ENCODE assay signal across 11 cellular contexts in the genomic region with DNA sequence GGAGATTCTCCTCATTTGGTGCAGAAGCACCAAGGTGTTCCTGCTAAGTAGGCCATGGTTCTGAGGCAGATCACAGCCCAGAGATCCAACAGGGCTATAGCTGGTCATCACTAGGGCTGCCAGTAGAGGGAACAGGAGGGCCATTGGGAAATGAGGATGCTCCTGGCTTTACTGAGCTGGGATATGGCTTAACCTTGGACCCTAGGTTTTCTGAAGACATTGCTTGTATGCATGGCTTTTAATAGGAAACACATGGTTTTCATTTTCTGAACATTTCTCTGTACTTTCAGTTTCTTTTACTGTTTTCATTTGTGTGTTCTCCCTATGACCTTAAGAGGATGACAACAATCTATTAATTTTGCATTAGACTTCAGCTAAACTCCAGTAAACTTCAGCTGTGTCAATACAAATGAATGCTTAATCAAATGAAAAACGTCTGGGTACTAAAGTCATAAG. TPM values are rescaled to one million over a fixed set of nuclear protein-coding genes. Genes with fewer than 3 reads are reported as not detected.
DNase-seq lines count a peak whose midpoint lies in the region; ATAC-seq and TF ChIP-seq lines count a peak whose summit lies in the region.
"Had no signal": no experiment of that assay in that cellular context is flagged by ENCODE, and none has a peak within 500 bp of the region (broad histone marks: within the 10 kb centered on the region; RNA-seq: fewer than 3 reads in every experiment).

TSS of gene IFNW1 (minus strand) at position 406 of the 456 bp plus-strand sequence. CDS start at position 144, 262 bp downstream.

- no peak for TF ChIP-seq POLR2A in testis (IDR thresholded peaks at IDR 0.05)

- H3K27ac ChIP-seq in testis: no peak within 1 kb of the TSS

- no peak within 1 kb of the TSS for H3K4me3 ChIP-seq in testis

- H3K9me3 ChIP-seq in testis: no peaks in the 10 kb centered on the region

- in situ Hi-C loops in SK-MEL-5 (cut with HindIII; ENCODE audit: low pct_unique_long_range_greater_than_20kb, low sequenced_read_pairs): no loop called here

- H3K36me3 Mint-ChIP-seq in T-helper 1 cell treated with Interleukin-12 subunit alpha and Interleukin-12 subunit beta and Interleukin-4 antibody, amounts not matched to agents 30 μg/mL and 1 μg/mL, for 36 hours (ENCODE audit: low read depth): peaks cover 17% of the 10 kb centered on the region
- no peaks in the 10 kb centered on the region for H3K36me3 Mint-ChIP-seq in osteocyte (ENCODE audit: unreplicated experiment)

- 50 to 60% methylated on average over 1 of the region's 1 CpG for WGBS in testis, 2 donors

- H3K27me3 Mint-ChIP-seq in T-helper 1 cell treated with Interleukin-12 subunit alpha and Interleukin-12 subunit beta and Interleukin-4 antibody, amounts not matched to agents 30 μg/mL and 1 μg/mL, for 36 hours (ENCODE audit: low read depth): peaks cover 11% of the 10 kb centered on the region
- H3K27me3 Mint-ChIP-seq in osteocyte (ENCODE audit: unreplicated experiment): peaks cover 20% of the 10 kb centered on the region
- H3K27me3 Mint-ChIP-seq: activated naive CD8-positive, alpha-beta T cell had no signal

- peaks cover 16% of the 10 kb centered on the region for H3K9me3 Mint-ChIP-seq in T-helper 1 cell treated with Interleukin-12 subunit alpha and Interleukin-12 subunit beta and Interleukin-4 antibody, amounts not matched to agents 30 μg/mL and 1 μg/mL, for 36 hours
- H3K9me3 Mint-ChIP-seq in osteocyte (ENCODE audit: unreplicated experiment): no peaks in the 10 kb centered on the region

- peaks cover 24% of the 10 kb centered on the region for H3K4me1 Mint-ChIP-seq in T-helper 1 cell treated with Interleukin-12 subunit alpha and Interleukin-12 subunit beta and Interleukin-4 antibody, amounts not matched to agents 30 μg/mL and 1 μg/mL, for 36 hours (ENCODE audit: low read depth)
- H3K4me1 Mint-ChIP-seq in osteocyte (ENCODE audit: unreplicated experiment): no peaks in the 10 kb centered on the region

- intact Hi-C loops in testis (cut with DNase I; ENCODE audit: low total_unique reads): no loop called here

- ATAC-seq in HG02610 (IDR thresholded peaks at IDR 0.05; ENCODE audit: unreplicated experiment): peak; percentile 44

- H3K36me3 ChIP-seq in testis (ENCODE audit: low read depth, missing control alignments): no peaks in the 10 kb centered on the region

- H3K27ac Mint-ChIP-seq in T-helper 1 cell treated with Interleukin-12 subunit alpha and Interleukin-12 subunit beta and Interleukin-4 antibody, amounts not matched to agents 30 μg/mL and 1 μg/mL, for 36 hours: peak within 1 kb of the TSS; percentile 46
- no peak within 1 kb of the TSS for H3K27ac Mint-ChIP-seq in osteocyte (ENCODE audit: unreplicated experiment)
- H3K27ac Mint-ChIP-seq: activated naive CD8-positive, alpha-beta T cell had no signal

- peak; percentile 15 for TF ChIP-seq CTCF in osteocyte (IDR thresholded peaks at IDR 0.05)
- TF ChIP-seq CTCF in testis (IDR thresholded peaks at IDR 0.05): no peak

- H3K27me3 ChIP-seq in testis: no peaks in the 10 kb centered on the region

- H3K4me3 Mint-ChIP-seq in T-helper 1 cell treated with Interleukin-12 subunit alpha and Interleukin-12 subunit beta and Interleukin-4 antibody, amounts not matched to agents 30 μg/mL and 1 μg/mL, for 36 hours: no peak within 1 kb of the TSS
- no peak within 1 kb of the TSS for H3K4me3 Mint-ChIP-seq in osteocyte (ENCODE audit: unreplicated experiment)
- H3K4me3 Mint-ChIP-seq: activated naive CD8-positive, alpha-beta T cell had no signal

- no peak for DNase-seq in T-helper 1 cell
- DNase-seq in SK-MEL-5 (ENCODE audit: low read depth, low spot score): peak; percentile 15
- DNase-seq in osteocyte (ENCODE audit: extremely low spot score, unreplicated experiment): no peak
- DNase-seq in testis: no peak
- DNase-seq in NCI-H748 treated with DMSO at 0.1 percent for 48 hours (lab: John Stamatoyannopoulos, UW): no peak
- DNase-seq in HPDE6-E6E7 (ENCODE audit: extremely low spot score): no peak
- DNase-seq: Kasumi-1 had no signal

- H3K4me1 ChIP-seq in testis: no peaks in the 10 kb centered on the region

RNA-seq across cellular contexts. Expression of gene IFNW1, which starts in this region (rescaled TPM):
- not detected in 2 replicates for total RNA-seq in SK-MEL-5 (2014; rRNA removed; shearing (Covaris generic))
- polyA plus RNA-seq in SK-MEL-5 (2015; cell fraction: cytosol; rRNA removed): not detected in 2 replicates
- polyA plus RNA-seq in SK-MEL-5 (2015; cell fraction: nucleus; rRNA removed): not detected in 2 replicates
- not detected in 2 replicates for total RNA-seq in osteocyte
- not detected for total RNA-seq in testis
- polyA plus RNA-seq in testis (ENCODE audit: insufficient read depth, low read depth, low replicate concordance): not detected
- polyA plus RNA-seq: neural cell had no signal

Comparison
In these comparisons a context has a peak if more than half of its experiments do, and no peak if none do; other contexts are left out.
1. Peak in DNase-seq in SK-MEL-5; RNA of the gene not detected or under 1 TPM.